ENCODE assay signal across 13 cellular contexts in the genomic region with DNA sequence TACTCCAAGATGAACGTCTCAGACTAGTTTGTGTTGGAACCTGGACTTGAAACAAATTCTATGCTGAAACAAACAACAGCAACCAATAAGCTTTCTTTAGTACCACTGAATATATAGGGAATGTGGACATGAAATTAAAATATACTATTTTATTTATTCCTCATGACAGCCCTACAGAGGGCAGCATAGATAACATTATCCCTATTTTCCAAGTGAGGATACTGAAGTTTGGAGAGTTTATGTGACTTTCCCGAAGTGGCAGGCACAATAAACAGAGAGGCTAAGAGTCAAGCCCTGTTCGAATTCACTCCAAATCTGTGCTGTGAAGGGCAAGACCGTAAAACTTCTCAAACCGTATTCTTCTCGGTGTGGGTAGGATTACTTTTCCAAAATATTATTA.
A peak's percentile ranks its signal among the peaks of the same experiment; 100 is the strongest.
DNase-seq lines count a peak whose midpoint lies in the region; ATAC-seq, FAIRE-seq and TF ChIP-seq lines count a peak whose summit lies in the region.
"Had no signal": no experiment of that assay in that cellular context is flagged by ENCODE, and none has a peak within 500 bp of the region (broad histone marks: within the 10 kb centered on the region; RNA-seq: fewer than 3 reads in every experiment).

No MANE protein-coding gene starts in this region.

- H3K27ac ChIP-seq in cardiac muscle cell (no peak overlapping the region), heart left ventricle (no peak overlapping the region), kidney (ENCODE audit: low read depth in 2 of 2, low read length in 2 of 2) (no peak overlapping the region), sigmoid colon (no peak overlapping the region)
- H3K27ac ChIP-seq: BLaER1 had no signal

- H3K4me3 ChIP-seq in cardiac muscle cell: no peak overlapping the region
- H3K4me3 ChIP-seq in heart left ventricle: no peak overlapping the region
- H3K4me3 ChIP-seq in astrocyte of the cerebellum (ENCODE audit: low read depth, low read length): no peak overlapping the region
- no peak overlapping the region for H3K4me3 ChIP-seq in kidney (ENCODE audit: low read length in 2 of 2)
- no peak overlapping the region for H3K4me3 ChIP-seq in sigmoid colon
- H3K4me3 ChIP-seq: BLaER1 had no signal

- no peak overlapping the region for H3K9ac ChIP-seq in kidney (ENCODE audit: low read length in 2 of 2)
- H3K9ac ChIP-seq: BLaER1 had no signal

- FAIRE-seq in kidney (lab: Jason Lieb, UNC): no peak

- H3K4me1 ChIP-seq in cardiac muscle cell (ENCODE audit: low read depth): peaks cover 8% of the 10 kb centered on the region
- H3K4me1 ChIP-seq in heart left ventricle: no peaks in the 10 kb centered on the region
- no peaks in the 10 kb centered on the region for H3K4me1 ChIP-seq in kidney (ENCODE audit: control insufficient read depth in 1 of 2, insufficient read depth in 1 of 2, low read depth in 1 of 2, low read length in 2 of 2)
- no peaks in the 10 kb centered on the region for H3K4me1 ChIP-seq in sigmoid colon
- H3K4me1 ChIP-seq: BLaER1 had no signal

- 53 to 66% (median 58%) methylated on average over 6 of the region's 6 CpGs for WGBS in heart left ventricle, 4 donors
- WGBS in sigmoid colon, 2 donors: 55 to 62% methylated on average over 6 of the region's 6 CpGs

- no peaks in the 10 kb centered on the region for H3K4me1 Mint-ChIP-seq in activated naive CD4-positive, alpha-beta T cell treated with anti-CD3 and anti-CD28 coated beads for 36 hours (ENCODE audit: low read depth)
- H3K4me1 Mint-ChIP-seq: T-cell had no signal

- peak; percentile 46 for TF ChIP-seq CTCF in cardiac muscle cell (IDR thresholded peaks at IDR 0.05; ENCODE audit: low read depth, low read length)
- peak in 4 of 12 donors; percentile 22 to 44 (median 31) for TF ChIP-seq CTCF in heart left ventricle (IDR thresholded peaks at IDR 0.05)
- peak; percentile 27 for TF ChIP-seq CTCF in astrocyte of the cerebellum (IDR thresholded peaks at IDR 0.05; ENCODE audit: low read depth, low read length, missing control alignments)
- peak; percentile 22 for TF ChIP-seq CTCF in kidney (IDR thresholded peaks at IDR 0.05; ENCODE audit: borderline replicate concordance, extremely low read depth, insufficient read depth)
- peak in 1 of 4 experiments; percentile 23 for TF ChIP-seq CTCF in sigmoid colon (IDR thresholded peaks at IDR 0.05)

- H3K27me3 ChIP-seq in cardiac muscle cell (no peaks in the 10 kb centered on the region), heart left ventricle (no peaks in the 10 kb centered on the region), sigmoid colon (no peaks in the 10 kb centered on the region)
- H3K27me3 ChIP-seq: BLaER1 had no signal

- TF ChIP-seq POLR2A in heart left ventricle (IDR thresholded peaks at IDR 0.05): no peak
- no peak for TF ChIP-seq POLR2A in sigmoid colon (IDR thresholded peaks at IDR 0.05)

- H3K27ac Mint-ChIP-seq in activated naive CD4-positive, alpha-beta T cell treated with anti-CD3 and anti-CD28 coated beads for 36 hours: no peak overlapping the region
- H3K27ac Mint-ChIP-seq: T-cell had no signal

- H3K9me3 ChIP-seq in cardiac muscle cell (ENCODE audit: low read depth): no peaks in the 10 kb centered on the region
- peaks cover 0 to 11% (median 0%) of the 10 kb centered on the region in 12 donors for H3K9me3 ChIP-seq in heart left ventricle
- H3K9me3 ChIP-seq in kidney (ENCODE audit: control insufficient read depth in 1 of 2, low read length in 2 of 2): no peaks in the 10 kb centered on the region
- H3K9me3 ChIP-seq in sigmoid colon: peaks cover 0 to 4% (median 0%) of the 10 kb centered on the region in 4 donors
- H3K9me3 ChIP-seq: BLaER1 had no signal

- TF ChIP-seq EP300 in sigmoid colon (IDR thresholded peaks at IDR 0.05): no peak

- CTCF ChIA-PET in activated naive CD4-positive, alpha-beta T cell treated with anti-CD3 and anti-CD28 coated beads for 36 hours (lab: Charles Lee): no interaction called here

- H3K27me3 Mint-ChIP-seq in activated naive CD4-positive, alpha-beta T cell treated with anti-CD3 and anti-CD28 coated beads for 36 hours (ENCODE audit: low read depth): no peaks in the 10 kb centered on the region
- H3K27me3 Mint-ChIP-seq: T-cell had no signal

- H3K4me3 Mint-ChIP-seq in activated naive CD4-positive, alpha-beta T cell treated with anti-CD3 and anti-CD28 coated beads for 36 hours: no peak overlapping the region
- H3K4me3 Mint-ChIP-seq: T-cell had no signal

- in situ Hi-C loops in astrocyte of the cerebellum (cut with HindIII; ENCODE audit: low sequenced_read_pairs): loop anchor here (25.0 kb wide), 1 partner anchor 496 kb away; no protein-coding TSS in a partner anchor

- intact Hi-C loops in heart left ventricle (cut with DNase I) (loop anchor here in 1 of 10 donors (10.0 kb wide), 1 partner anchor 1228 kb away; no protein-coding TSS in a partner anchor), kidney (cut with DNase I) (no loop called here), sigmoid colon (cut with DNase I) (no loop called here)
- intact Hi-C loops in activated naive CD4-positive, alpha-beta T cell treated with anti-CD3 and anti-CD28 coated beads for 36 hours (cut with micrococcal nuclease): no loop called here

- peaks cover 3% of the 10 kb centered on the region for H3K9me3 Mint-ChIP-seq in activated naive CD4-positive, alpha-beta T cell treated with anti-CD3 and anti-CD28 coated beads for 36 hours

- ATAC-seq in heart left ventricle: no peak
- no peak for ATAC-seq in GM19395 (IDR thresholded peaks at IDR 0.05; ENCODE audit: unreplicated experiment)
- ATAC-seq: T-cell had no signal

- DNase-seq in cardiac muscle cell (ENCODE audit: low read depth in 1 of 2, low spot score in 1 of 2) (peak in 1 of 2 donors; percentile 55), heart left ventricle (no peak), astrocyte of the cerebellum (ENCODE audit: low read depth) (peak; percentile 13), kidney (no peak), T-helper 9 cell (no peak), sigmoid colon (no peak)
- DNase-seq in activated naive CD4-positive, alpha-beta T cell treated with anti-CD3 and anti-CD28 coated beads for 36 hours: no peak
- DNase-seq: Kasumi-1; NCI-H510A treated with DMSO at 0.1 percent for 48 hours; stimulated activated CD4-positive, alpha-beta T cell treated with anti-CD3 and anti-CD28 coated beads, Interleukin-4, amount 100 ng/mL, for 1 hour; T-cell had no signal

- H3K36me3 Mint-ChIP-seq in activated naive CD4-positive, alpha-beta T cell treated with anti-CD3 and anti-CD28 coated beads for 36 hours (ENCODE audit: low read depth): no peaks in the 10 kb centered on the region
- H3K36me3 Mint-ChIP-seq: T-cell had no signal

- H3K36me3 ChIP-seq in cardiac muscle cell: no peaks in the 10 kb centered on the region
- H3K36me3 ChIP-seq in heart left ventricle: no peaks in the 10 kb centered on the region
- H3K36me3 ChIP-seq in kidney (ENCODE audit: control insufficient read depth in 1 of 2, insufficient read depth in 2 of 2, low read length in 2 of 2): no peaks in the 10 kb centered on the region
- H3K36me3 ChIP-seq in sigmoid colon: no peaks in the 10 kb centered on the region
- H3K36me3 ChIP-seq: BLaER1 had no signal
